Comparison of ENCODE assay signal across 15 cellular contexts in genomic region chr11:46659908-46660307, GRCh38. TPM values are rescaled to one million over a fixed set of nuclear protein-coding genes. Genes with fewer than 3 reads are reported as not detected.
A peak's percentile ranks its signal among the peaks of the same experiment; 100 is the strongest.
DNase-seq lines count a peak whose midpoint lies in the region; ATAC-seq and TF ChIP-seq lines count a peak whose summit lies in the region.
"Had no signal": no experiment of that assay in that cellular context is flagged by ENCODE, and none has a peak within 500 bp of the region (broad histone marks: within the 10 kb centered on the region; RNA-seq: fewer than 3 reads in every experiment).

No MANE protein-coding gene starts in this region.

- H2AFZ ChIP-seq in KMS-11 (ENCODE audit: low read depth) = no peak overlapping the region

- H3K27me3 ChIP-seq in KMS-11 (ENCODE audit: insufficient read depth, low read depth) (no peaks in the 10 kb centered on the region), brain microvascular endothelial cell (replicated peaks) (no peaks in the 10 kb centered on the region)

- H3K36me3 ChIP-seq in KMS-11 (ENCODE audit: insufficient read depth) (no peaks in the 10 kb centered on the region; the same call in 1 of the 2 replicates), brain microvascular endothelial cell (replicated peaks) (peaks cover 57% of the 10 kb centered on the region)

- in situ Hi-C loops in brain microvascular endothelial cell (cut with HindIII; ENCODE audit: low pct_ligation_motif_present, low sequenced_read_pairs) = no loop called here

- peaks cover 55% of the 10 kb centered on the region for H3K4me1 ChIP-seq in KMS-11 (ENCODE audit: low read depth, poor library complexity, severe bottlenecking)

- peak overlapping the region; percentile 43; the same call in 1 of the 2 replicates for H3K4me2 ChIP-seq in KMS-11

- TF ChIP-seq CTCF in AG04449 (IDR thresholded peaks at IDR 0.05; ENCODE audit: insufficient read depth, low read length, missing control alignments) (no peak), KMS-11 (conservative IDR thresholded peaks at IDR 0.05; ENCODE audit: low read depth, low read length) (no peak), brain microvascular endothelial cell (IDR thresholded peaks at IDR 0.05; ENCODE audit: low read depth, low read length, missing control alignments) (no peak)

- H3K79me2 ChIP-seq in KMS-11 (ENCODE audit: insufficient read depth, low read depth) = no peaks in the 10 kb centered on the region

- no peak overlapping the region for H3K4me3 ChIP-seq in AG04449 (ENCODE audit: low read depth, low read length)
- no peak overlapping the region for H3K4me3 ChIP-seq in KMS-11 (IDR thresholded peaks at IDR 0.05; ENCODE audit: insufficient read depth, low read depth, low read length)
- H3K4me3 ChIP-seq in brain microvascular endothelial cell (ENCODE audit: low read depth, low read length) = no peak overlapping the region

- H3K9ac ChIP-seq in KMS-11 = no peak overlapping the region

- POLR2A ChIA-PET in AG04449 (lab: Yijun Ruan, JAX) = no interaction called here

- CTCF ChIA-PET in AG04449 (lab: Yijun Ruan, JAX) = interaction anchor here (1.5 to 2.8 kb wide), 2 partner anchors 10 to 12 kb away, joined by 4 to 12 read pairs; no protein-coding TSS in a partner anchor

- DNase-seq in AG04449 (ENCODE audit: low read depth, low spot score) (peak; percentile 70), brain microvascular endothelial cell (peak; percentile 51), left lobe of liver (ENCODE audit: low spot score) (no peak), NCI-H774 (lab: John Stamatoyannopoulos, UW) (no peak), NCI-H1092 (lab: John Stamatoyannopoulos, UW) (no peak)
- no peak for DNase-seq in activated CD4-positive, alpha-beta T cell treated with anti-CD3 and anti-CD28 coated beads, Interleukin-2, amount 50 U/mL, for 1 hour
- DNase-seq: activated CD4-positive, alpha-beta T cell treated with anti-CD3 and anti-CD28 coated beads, Interleukin-2, amount 10 ng/mL, durations not matched to agents 7 days and 5 days; activated naive CD8-positive, alpha-beta T cell treated with anti-CD3 and anti-CD28 coated beads for 36 hours; NCI-H2107; SHP77 had no signal

- ATAC-seq in left lobe of liver = peak; percentile 25
- no peak for ATAC-seq in GM19395 (IDR thresholded peaks at IDR 0.05; ENCODE audit: unreplicated experiment)

- no peaks in the 10 kb centered on the region for H4K20me1 ChIP-seq in KMS-11 (ENCODE audit: insufficient read depth)

- H3K27ac ChIP-seq in KMS-11 (peak overlapping the region; percentile 68), brain microvascular endothelial cell (no peak overlapping the region)
- H3K27ac ChIP-seq: epithelial cell of prostate had no signal

RNA-seq across cellular contexts. Expression of gene ARHGAP1, which starts 40.5 kb away (rescaled TPM):
- 29.3 TPM for total RNA-seq in left lobe of liver

RNA-seq across cellular contexts. Expression of gene ZNF408, which starts 40.9 kb away (rescaled TPM):
- total RNA-seq in left lobe of liver = 9.4 TPM

RNA-seq across cellular contexts. Expression of gene ATG13, which starts 42.6 kb away (rescaled TPM):
- 43.0 TPM for total RNA-seq in left lobe of liver

RNA-seq across cellular contexts. Expression of gene HARBI1, which starts 42.9 kb away (rescaled TPM):
- total RNA-seq in left lobe of liver = 2.8 TPM

RNA-seq across cellular contexts. Expression of gene F2, which starts 59.1 kb away (rescaled TPM):
- 1,408 TPM for total RNA-seq in left lobe of liver
- total RNA-seq: activated naive CD8-positive, alpha-beta T cell treated with anti-CD3 and anti-CD28 coated beads for 36 hours; B cell; lower leg skin had no signal

Comparison
In these comparisons a context has a peak if more than half of its experiments do, and no peak if none do; other contexts are left out.
1. DNase-seq: peak in AG04449 (single experiment) and brain microvascular endothelial cell (single experiment); none in left lobe of liver (single experiment), NCI-H774 (single experiment), NCI-H1092 (single experiment) and activated CD4-positive, alpha-beta T cell treated with anti-CD3 and anti-CD28 coated beads, Interleukin-2, amount 50 U/mL, for 1 hour (single experiment).